Comparison of ENCODE assay signal across 7 cellular contexts in genomic region chr1:197902454-197903195, GRCh38. TPM values are rescaled to one million over a fixed set of nuclear protein-coding genes. Genes with fewer than 3 reads are reported as not detected.
DNase-seq lines count a peak whose midpoint lies in the region; ATAC-seq and TF ChIP-seq lines count a peak whose summit lies in the region.

TSS of gene C1orf53 (plus strand) at chr1:197902630. CDS start at chr1:197902650, 20 bp downstream.

- peak; percentile 87 for ATAC-seq in GM18499 (IDR thresholded peaks at IDR 0.05; ENCODE audit: insufficient read depth, unreplicated experiment)
- ATAC-seq in HG02852 (IDR thresholded peaks at IDR 0.05; ENCODE audit: unreplicated experiment): peak; percentile 94
- ATAC-seq in sciatic nerve: peak; percentile 98

- in situ Hi-C loops in astrocyte of the cerebellum (cut with HindIII; ENCODE audit: low sequenced_read_pairs): no loop called here

- TF ChIP-seq CTCF in astrocyte of the cerebellum (IDR thresholded peaks at IDR 0.05; ENCODE audit: low read depth, low read length, missing control alignments): no peak

- intact Hi-C loops in sciatic nerve (cut with DNase I): no loop called here

- DNase-seq in NCI-H1436 (lab: John Stamatoyannopoulos, UW) (peak; percentile 88), T-helper 2 cell (peak; percentile 56 to 91 (median 65)), astrocyte of the cerebellum (ENCODE audit: low read depth) (peak; percentile 42), hippocampal formation (lab: John Stamatoyannopoulos, UW) (peak; percentile 85 to 90), sciatic nerve (ENCODE audit: low spot score) (peak; percentile 87)

- H3K4me3 ChIP-seq in astrocyte of the cerebellum (ENCODE audit: low read depth, low read length): peak within 1 kb of the TSS; percentile 53

RNA-seq across cellular contexts. Expression of gene C1orf53, which starts in this region (rescaled TPM):
- 1.3 TPM for total RNA-seq in sciatic nerve

Comparison
In these comparisons a context has a peak if more than half of its experiments do, and no peak if none do; other contexts are left out.
1. Peak in every context shown above with its lines: DNase-seq, ATAC-seq and H3K4me3 ChIP-seq.